In genomic region chr6:162058281-162058875, GRCh38 we compare ENCODE assay signal across 17 cellular contexts.
DNase-seq lines count a peak whose midpoint lies in the region; ATAC-seq and TF ChIP-seq lines count a peak whose summit lies in the region.
"Had no signal": no experiment of that assay in that cellular context is flagged by ENCODE, and none has a peak within 500 bp of the region (broad histone marks: within the 10 kb centered on the region; RNA-seq: fewer than 3 reads in every experiment).

No MANE protein-coding gene starts in this region.

- no peak overlapping the region for H3K27ac ChIP-seq in RWPE2 (ENCODE audit: poor library complexity, severe bottlenecking)
- H3K27ac ChIP-seq in heart left ventricle, result peak overlapping the region in 2 of 12 donors; percentile 48 to 50
- H3K27ac ChIP-seq: psoas muscle, vagina had no signal

- TF ChIP-seq POLR2A in heart left ventricle (IDR thresholded peaks at IDR 0.05), result no peak

- no peaks in the 10 kb centered on the region for H3K27me3 ChIP-seq in RWPE2 (ENCODE audit: insufficient read depth, poor library complexity, severe bottlenecking)
- no peaks in the 10 kb centered on the region for H3K27me3 ChIP-seq in heart left ventricle
- H3K27me3 ChIP-seq: vagina had no signal

- 72 to 83% (median 77%) methylated on average over 11 of the region's 11 CpGs for WGBS in heart left ventricle, 4 donors

- H3K4me1 ChIP-seq in RWPE2 (ENCODE audit: insufficient read depth, poor library complexity, severe bottlenecking) (peaks cover 2% of the 10 kb centered on the region), heart left ventricle (peaks cover 0 to 26% (median 0%) of the 10 kb centered on the region in 12 donors)
- H3K4me1 ChIP-seq: vagina had no signal

- H3K9me3 ChIP-seq in RWPE2 (ENCODE audit: severe bottlenecking), result no peaks in the 10 kb centered on the region
- H3K9me3 ChIP-seq in heart left ventricle, result no peaks in the 10 kb centered on the region
- H3K9me3 ChIP-seq: psoas muscle, vagina had no signal

- TF ChIP-seq CTCF in RWPE2 (IDR thresholded peaks at IDR 0.05; ENCODE audit: poor library complexity, severe bottlenecking) (no peak), heart left ventricle (IDR thresholded peaks at IDR 0.05) (no peak)

- ATAC-seq in RWPE2 (ENCODE audit: low read depth), result peak; percentile 59; the same call in 2 of the 3 replicates
- peak; percentile 79 to 85 (median 84) for ATAC-seq in heart left ventricle
- ATAC-seq in GM21367 (IDR thresholded peaks at IDR 0.05; ENCODE audit: unreplicated experiment), result no peak
- ATAC-seq in HG03097 (IDR thresholded peaks at IDR 0.05; ENCODE audit: low FRiP score, unreplicated experiment), result no peak
- ATAC-seq: esophagus mucosa; GM23338; stimulated activated memory B cell treated with anti-CD40 and anti-IgM and Interleukin-4, amounts not matched to agents 10 μg/mL and 1 μg/mL and 100 μg/mL, for 72 hours had no signal

- DNase-seq in Daoy (ENCODE audit: low read depth) (peak; percentile 45), RWPE2 (ENCODE audit: low spot score) (no peak), heart left ventricle (peak in 4 of 5 donors; percentile 22 to 76 (median 55)), mucosa of gallbladder (ENCODE audit: low spot score) (peak; percentile 85), AG08395 (ENCODE audit: low spot score) (no peak), medulla oblongata (ENCODE audit: extremely low spot score) (no peak)
- DNase-seq: activated B cell treated with CpG ODN at 0.5 μM for 24 hours; DMS79 treated with DMSO at 0.1 percent for 48 hours; NCI-H2107; psoas muscle; stimulated activated CD4-positive, alpha-beta T cell treated with anti-CD3 and anti-CD28 coated beads, Interleukin-4, amount 100 ng/mL, for 1 hour had no signal

- intact Hi-C loops in heart left ventricle (cut with DNase I), result no loop called here

- H3K36me3 ChIP-seq in RWPE2 (ENCODE audit: low read depth), result no peaks in the 10 kb centered on the region
- no peaks in the 10 kb centered on the region for H3K36me3 ChIP-seq in heart left ventricle
- H3K36me3 ChIP-seq: vagina had no signal

- no peak overlapping the region for H3K4me3 ChIP-seq in RWPE2 (ENCODE audit: severe bottlenecking)
- no peak overlapping the region for H3K4me3 ChIP-seq in heart left ventricle
- H3K4me3 ChIP-seq: GM23338, psoas muscle, vagina had no signal

Comparison
In these comparisons a context has a peak if more than half of its experiments do, and no peak if none do; other contexts are left out.
1. DNase-seq: peak in Daoy (single experiment), heart left ventricle (4 of 5) and mucosa of gallbladder (single experiment); none in RWPE2 (single experiment), AG08395 (single experiment) and medulla oblongata (single experiment).
2. ATAC-seq: peak in RWPE2 (single experiment) and heart left ventricle (4 of 4); none in GM21367 (single experiment) and HG03097 (single experiment).